ENCODE assay signal across 24 cellular contexts in genomic region chr2:221504905-221505304, GRCh38.
"Had no signal": no experiment of that assay in that cellular context is flagged by ENCODE, and none has a peak within 500 bp of the region (broad histone marks: within the 10 kb centered on the region; RNA-seq: fewer than 3 reads in every experiment).

No MANE protein-coding gene starts in this region.

- H3K36me3 ChIP-seq: neutrophil, pancreas, prostate gland, right lobe of liver, stomach, thoracic aorta, thyroid gland, tibial nerve, upper lobe of left lung, vagina had no signal

- H3K4me3 ChIP-seq: pancreas, prostate gland, right lobe of liver, sigmoid colon, stomach, thoracic aorta, thyroid gland, tibial nerve, upper lobe of left lung, vagina had no signal

- H3K9me3 ChIP-seq: neutrophil, pancreas, prostate gland, right lobe of liver, sigmoid colon, stomach, thoracic aorta, thyroid gland, tibial nerve, upper lobe of left lung, vagina had no signal

- H3K4me1 ChIP-seq: pancreas, prostate gland, right lobe of liver, tibial nerve had no signal

- ATAC-seq: naive thymus-derived CD4-positive, alpha-beta T cell; natural killer cell; pancreas; right lobe of liver; stimulated activated effector memory CD8-positive, alpha-beta T cell treated with anti-CD3 and anti-CD28 coated beads, Interleukin-12 subunit alpha, Interleukin-12 subunit beta, amount 100 ng/mL, for 72 hours had no signal

- H3K27ac ChIP-seq: neutrophil, pancreas, prostate gland, right lobe of liver, sigmoid colon, stomach, thoracic aorta, thyroid gland, tibial nerve, upper lobe of left lung, vagina had no signal

- H3K27me3 ChIP-seq: neutrophil, pancreas, right lobe of liver, sigmoid colon, stomach, thyroid gland, tibial nerve, upper lobe of left lung, vagina had no signal

- DNase-seq: naive thymus-derived CD4-positive, alpha-beta T cell; natural killer cell; nucleus accumbens; pancreas; retina; right cardiac atrium; right lobe of liver; sigmoid colon; small intestine; stimulated activated CD4-positive, alpha-beta T cell treated with anti-CD3 and anti-CD28 coated beads, Interleukin-15, amount 100 ng/mL, for 24 hours; stimulated activated CD4-positive, alpha-beta T cell treated with anti-CD3 and anti-CD28 coated beads, Interleukin-2, amount 100 ng/mL, for 24 hours; stimulated activated CD4-positive, alpha-beta T cell treated with anti-CD3 and anti-CD28 coated beads, Interleukin-2, amount 100 ng/mL, for 48 hours; stimulated activated CD4-positive, alpha-beta T cell treated with anti-CD3 and anti-CD28 coated beads, Interleukin-4, amount 100 ng/mL, for 24 hours; stimulated activated naive B cell treated with anti-CD40 and anti-IgM and Interleukin-4, amounts not matched to agents 10 μg/mL and 1 μg/mL and 100 μg/mL, for 72 hours; stomach; thyroid gland; trophoblast cell; upper lobe of left lung had no signal
